17 cellular contexts compared by ENCODE assay signal in genomic region chr21:15631342-15631741, GRCh38.
DNase-seq lines count a peak whose midpoint lies in the region; ATAC-seq and TF ChIP-seq lines count a peak whose summit lies in the region.
"Had no signal": no experiment of that assay in that cellular context is flagged by ENCODE, and none has a peak within 500 bp of the region (broad histone marks: within the 10 kb centered on the region; RNA-seq: fewer than 3 reads in every experiment).

No MANE protein-coding gene starts in this region.

- H3K9me3 ChIP-seq in mammary epithelial cell (replicated peaks; ENCODE audit: insufficient read depth, low read length): no peaks in the 10 kb centered on the region
- H3K9me3 ChIP-seq in hepatocyte (ENCODE audit: low read depth): no peaks in the 10 kb centered on the region
- H3K9me3 ChIP-seq: adrenal gland, pancreas had no signal

- H3K79me2 ChIP-seq in mammary epithelial cell (ENCODE audit: insufficient read depth, low read length) (no peaks in the 10 kb centered on the region), hepatocyte (no peaks in the 10 kb centered on the region)

- in situ Hi-C loops in mammary epithelial cell (cut with MboI; ENCODE audit: low sequenced_read_pairs in 2 of 2): no loop called here

- no peaks in the 10 kb centered on the region for H3K4me1 Mint-ChIP-seq in HFFc6 (ENCODE audit: low read depth)
- H3K4me1 Mint-ChIP-seq: memory B cell, T-helper 17 cell had no signal

- no peak overlapping the region for H3K4me2 ChIP-seq in mammary epithelial cell (ENCODE audit: insufficient read depth, low read depth, low read length)
- H3K4me2 ChIP-seq in hepatocyte: no peak overlapping the region

- H3K4me3 ChIP-seq in mammary epithelial cell (replicated peaks in 1 of 3; ENCODE audit: insufficient read depth in 1 of 3, low read depth in 2 of 3, low read length in 3 of 3) (no peak overlapping the region), hepatocyte (no peak overlapping the region)
- H3K4me3 ChIP-seq: adrenal gland, pancreas had no signal

- H3K4me1 ChIP-seq in mammary epithelial cell (ENCODE audit: insufficient read depth, low read length) (no peaks in the 10 kb centered on the region), hepatocyte (ENCODE audit: insufficient read depth) (peaks cover 20% of the 10 kb centered on the region)
- H3K4me1 ChIP-seq: adrenal gland had no signal

- no peak overlapping the region for H3K4me3 Mint-ChIP-seq in HFFc6
- H3K4me3 Mint-ChIP-seq: activated T-cell treated with anti-CD3 and anti-CD28 coated beads, Interleukin-2, amount 50 U/mL, for 4 hours; memory B cell; T-helper 17 cell; type B pancreatic cell had no signal

- CTCF ChIA-PET in mammary epithelial cell (lab: Charles Lee; ENCODE audit: low non-redundant PET): no interaction called here

- no peak for TF ChIP-seq CTCF in HFFc6 (IDR thresholded peaks at IDR 0.05)
- no peak for TF ChIP-seq CTCF in mammary epithelial cell (conservative IDR thresholded peaks at IDR 0.05 in 1 of 2, IDR thresholded peaks at IDR 0.05 in 1 of 2; ENCODE audit: extremely low read depth in 1 of 2, insufficient read depth in 1 of 2, low read depth in 1 of 2, low read length in 2 of 2)
- no peak for TF ChIP-seq CTCF in hepatocyte (IDR thresholded peaks at IDR 0.05; ENCODE audit: poor library complexity)

- H3K9me2 ChIP-seq in hepatocyte (replicated peaks; ENCODE audit: insufficient read depth): no peaks in the 10 kb centered on the region

- intact Hi-C loops in mammary epithelial cell (cut with micrococcal nuclease): no loop called here

- no peak overlapping the region for H2AFZ ChIP-seq in mammary epithelial cell (ENCODE audit: low read depth, low read length)
- no peak overlapping the region for H2AFZ ChIP-seq in hepatocyte

- DNase-seq in A172 (ENCODE audit: low spot score) (peak; percentile 42), HFFc6 (peak; percentile 62), mammary epithelial cell (peak; percentile 23), hepatocyte (ENCODE audit: low spot score) (peak; percentile 43), hippocampal formation (lab: John Stamatoyannopoulos, UW) (no peak), COR-L47 (lab: John Stamatoyannopoulos, UW) (no peak), NCI-H146 (lab: John Stamatoyannopoulos, UW) (no peak)
- DNase-seq: ACHN; activated T-cell treated with anti-CD3 and anti-CD28 coated beads, Interleukin-2, amount 50 U/mL, for 4 hours; adrenal gland; DMS79; H7; pancreas; T-helper 17 cell had no signal

- no peaks in the 10 kb centered on the region; the same call in 1 of the 2 replicates for H3K27me3 Mint-ChIP-seq in HFFc6 (ENCODE audit: insufficient read depth)
- H3K27me3 Mint-ChIP-seq: T-helper 17 cell, type B pancreatic cell had no signal

- 10% methylated on average over 2 of the region's 2 CpGs for WGBS in mammary epithelial cell (ENCODE audit: low coverage, missing lambda C conversion rate)
- WGBS in hepatocyte (ENCODE audit: low lambda C conversion rate, missing lambda C conversion rate): 16% methylated on average over 2 of the region's 2 CpGs

- H3K9me3 Mint-ChIP-seq in HFFc6: no peaks in the 10 kb centered on the region
- H3K9me3 Mint-ChIP-seq: activated T-cell treated with anti-CD3 and anti-CD28 coated beads, Interleukin-2, amount 50 U/mL, for 4 hours; memory B cell had no signal

- ATAC-seq in GM18511 (IDR thresholded peaks at IDR 0.05; ENCODE audit: unreplicated experiment): no peak
- ATAC-seq: activated T-cell treated with anti-CD3 and anti-CD28 coated beads, Interleukin-2, amount 50 U/mL, for 4 hours; pancreas; T-helper 17 cell had no signal

- no TSS peak for BruUV-seq in mammary epithelial cell (replicated peaks; lab: Mats Ljungman, UMichigan)

- dilution Hi-C loops in mammary epithelial cell (cut with HindIII; ENCODE audit: low sequenced_read_pairs): no loop called here

- H3K36me3 ChIP-seq in mammary epithelial cell (ENCODE audit: insufficient read depth, low read length) (no peaks in the 10 kb centered on the region), hepatocyte (replicated peaks; ENCODE audit: insufficient read depth, low read depth) (no peaks in the 10 kb centered on the region)
- H3K36me3 ChIP-seq: adrenal gland, pancreas had no signal

- H3K27ac ChIP-seq in mammary epithelial cell (ENCODE audit: insufficient read depth, low read depth, low read length) (no peak overlapping the region), hepatocyte (no peak overlapping the region)
- H3K27ac ChIP-seq: adrenal gland, pancreas had no signal

- no peaks in the 10 kb centered on the region for H3K27me3 ChIP-seq in mammary epithelial cell (ENCODE audit: insufficient read depth, low read length)
- H3K27me3 ChIP-seq in hepatocyte: no peaks in the 10 kb centered on the region
- H3K27me3 ChIP-seq: adrenal gland, pancreas had no signal

- no peak overlapping the region for H3K9ac ChIP-seq in mammary epithelial cell (ENCODE audit: insufficient read depth, low read length)

- no peaks in the 10 kb centered on the region for H3K36me3 Mint-ChIP-seq in HFFc6 (ENCODE audit: low read depth)
- H3K36me3 Mint-ChIP-seq: memory B cell, type B pancreatic cell had no signal

- H4K20me1 ChIP-seq in mammary epithelial cell (ENCODE audit: insufficient read depth, low read length) (no peaks in the 10 kb centered on the region), hepatocyte (ENCODE audit: insufficient read depth, poor library complexity, severe bottlenecking) (no peaks in the 10 kb centered on the region)

- H3K27ac Mint-ChIP-seq in HFFc6: no peak overlapping the region
- H3K27ac Mint-ChIP-seq: memory B cell, T-helper 17 cell, type B pancreatic cell had no signal

Comparison
In these comparisons a context has a peak if more than half of its experiments do, and no peak if none do; other contexts are left out.
1. DNase-seq: peak in A172 (single experiment), HFFc6 (single experiment), mammary epithelial cell (single experiment) and hepatocyte (single experiment); none in hippocampal formation (0 of 2), COR-L47 (single experiment) and NCI-H146 (single experiment).